Comparison of ENCODE assay signal across 24 cellular contexts in genomic region chr16:84864266-84864955, GRCh38. TPM values are rescaled to one million over a fixed set of nuclear protein-coding genes. Genes with fewer than 3 reads are reported as not detected.
A peak's percentile ranks its signal among the peaks of the same experiment; 100 is the strongest.
DNase-seq lines count a peak whose midpoint lies in the region; ATAC-seq and TF ChIP-seq lines count a peak whose summit lies in the region.
"Had no signal": no experiment of that assay in that cellular context is flagged by ENCODE, and none has a peak within 500 bp of the region (broad histone marks: within the 10 kb centered on the region; RNA-seq: fewer than 3 reads in every experiment).

No MANE protein-coding gene starts in this region.

- H3K9me3 Mint-ChIP-seq in nephron = peaks cover 16% of the 10 kb centered on the region
- peaks cover 16% of the 10 kb centered on the region for H3K9me3 Mint-ChIP-seq in activated CD4-positive, alpha-beta memory T cell treated with anti-CD3 and anti-CD28 coated beads for 36 hours
- H3K9me3 Mint-ChIP-seq in activated T-cell treated with anti-CD3 and anti-CD28 coated beads, Interleukin-2, amount 50 U/mL, for 4 hours = peaks cover 12% of the 10 kb centered on the region

- peak overlapping the region in 2 of 3 experiments; percentile 28 to 46 for H3K27ac Mint-ChIP-seq in nephron
- no peak overlapping the region for H3K27ac Mint-ChIP-seq in activated CD4-positive, alpha-beta memory T cell treated with anti-CD3 and anti-CD28 coated beads for 36 hours
- H3K27ac Mint-ChIP-seq: activated naive CD4-positive, alpha-beta T cell treated with anti-CD3 and anti-CD28 coated beads, Interleukin-2, amount 50 U/mL, for 24 hours; memory B cell; naive thymus-derived CD4-positive, alpha-beta T cell; stimulated activated naive CD8-positive, alpha-beta T cell treated with anti-CD3 and anti-CD28 coated beads, Interleukin-15, Interleukin-2, amounts not matched to agents 100 ng/mL and 50 ng/mL, for 24 hours had no signal

- H3K4me1 ChIP-seq in right atrium auricular region = no peaks in the 10 kb centered on the region
- H3K4me1 ChIP-seq: A549, spleen, upper lobe of left lung had no signal

- H3K27me3 ChIP-seq in right atrium auricular region = no peaks in the 10 kb centered on the region
- H3K27me3 ChIP-seq: upper lobe of left lung had no signal

- in situ Hi-C loops in SK-MEL-5 (cut with HindIII; ENCODE audit: low pct_unique_long_range_greater_than_20kb, low sequenced_read_pairs) = no loop called here

- ATAC-seq in left ventricle myocardium superior (peak; percentile 33), GM18520 (IDR thresholded peaks at IDR 0.05; ENCODE audit: unreplicated experiment) (no peak)
- ATAC-seq in activated T-cell treated with anti-CD3 and anti-CD28 coated beads, Interleukin-2, amount 50 U/mL, for 4 hours = no peak
- ATAC-seq: naive thymus-derived CD4-positive, alpha-beta T cell had no signal

- peaks cover 11% of the 10 kb centered on the region for H3K27me3 Mint-ChIP-seq in nephron (ENCODE audit: low read depth)
- no peaks in the 10 kb centered on the region for H3K27me3 Mint-ChIP-seq in activated CD4-positive, alpha-beta memory T cell treated with anti-CD3 and anti-CD28 coated beads for 36 hours
- H3K27me3 Mint-ChIP-seq in activated T-cell treated with anti-CD3 and anti-CD28 coated beads, Interleukin-2, amount 50 U/mL, for 4 hours (ENCODE audit: low read depth) = peaks cover 2% of the 10 kb centered on the region
- H3K27me3 Mint-ChIP-seq: activated naive CD4-positive, alpha-beta T cell treated with anti-CD3 and anti-CD28 coated beads, Interleukin-2, amount 50 U/mL, for 24 hours; stimulated activated naive CD8-positive, alpha-beta T cell treated with anti-CD3 and anti-CD28 coated beads, Interleukin-15, Interleukin-2, amounts not matched to agents 100 ng/mL and 50 ng/mL, for 24 hours had no signal

- no peak overlapping the region for H3K4me3 ChIP-seq in right atrium auricular region
- H3K4me3 ChIP-seq: A549, spleen, upper lobe of left lung had no signal

- H3K36me3 ChIP-seq in right atrium auricular region = peaks cover 47% of the 10 kb centered on the region

- H3K36me3 Mint-ChIP-seq in nephron (ENCODE audit: low read depth) = peaks cover 34% of the 10 kb centered on the region
- H3K36me3 Mint-ChIP-seq in activated CD4-positive, alpha-beta memory T cell treated with anti-CD3 and anti-CD28 coated beads for 36 hours = peaks cover 6% of the 10 kb centered on the region
- peaks cover 7% of the 10 kb centered on the region for H3K36me3 Mint-ChIP-seq in activated T-cell treated with anti-CD3 and anti-CD28 coated beads, Interleukin-2, amount 50 U/mL, for 4 hours (ENCODE audit: insufficient read depth)
- H3K36me3 Mint-ChIP-seq: activated naive CD4-positive, alpha-beta T cell treated with anti-CD3 and anti-CD28 coated beads, Interleukin-2, amount 50 U/mL, for 24 hours had no signal

- POLR2A ChIA-PET in activated CD4-positive, alpha-beta memory T cell treated with anti-CD3 and anti-CD28 coated beads for 36 hours (lab: Charles Lee) = interaction anchor here (0.6 to 0.7 kb wide), 2 partner anchors 23 to 294 kb away, joined by 3 read pairs; no protein-coding TSS in a partner anchor

- intact Hi-C loops in left ventricle myocardium superior (cut with micrococcal nuclease) = no loop called here
- intact Hi-C loops in activated CD4-positive, alpha-beta memory T cell treated with anti-CD3 and anti-CD28 coated beads for 36 hours (cut with micrococcal nuclease) = no loop called here

- H3K27ac ChIP-seq in right atrium auricular region = no peak overlapping the region
- H3K27ac ChIP-seq: A549, C4-2B, spleen, upper lobe of left lung had no signal

- no peak for TF ChIP-seq CTCF in right atrium auricular region (IDR thresholded peaks at IDR 0.05)
- no peak for TF ChIP-seq CTCF in nephron (IDR thresholded peaks at IDR 0.05; ENCODE audit: unreplicated experiment in 3 of 3)

- peaks cover 0 to 10% of the 10 kb centered on the region in 2 donors for H3K9me3 ChIP-seq in right atrium auricular region

- peak overlapping the region in 1 of 3 experiments; percentile 6 for H3K4me3 Mint-ChIP-seq in nephron
- H3K4me3 Mint-ChIP-seq in activated CD4-positive, alpha-beta memory T cell treated with anti-CD3 and anti-CD28 coated beads for 36 hours = no peak overlapping the region
- H3K4me3 Mint-ChIP-seq in activated T-cell treated with anti-CD3 and anti-CD28 coated beads, Interleukin-2, amount 50 U/mL, for 4 hours = no peak overlapping the region
- H3K4me3 Mint-ChIP-seq: activated naive CD4-positive, alpha-beta T cell treated with anti-CD3 and anti-CD28 coated beads, Interleukin-2, amount 50 U/mL, for 24 hours; memory B cell; naive thymus-derived CD4-positive, alpha-beta T cell; stimulated activated naive CD8-positive, alpha-beta T cell treated with anti-CD3 and anti-CD28 coated beads, Interleukin-15, Interleukin-2, amounts not matched to agents 100 ng/mL and 50 ng/mL, for 24 hours had no signal

- CTCF ChIA-PET in activated CD4-positive, alpha-beta memory T cell treated with anti-CD3 and anti-CD28 coated beads for 36 hours (lab: Charles Lee) = interaction anchor here (0.6 kb wide), 1 partner anchor 1634 kb away, joined by 3 read pairs; no protein-coding TSS in a partner anchor

- peaks cover 37% of the 10 kb centered on the region for H3K4me1 Mint-ChIP-seq in nephron
- no peaks in the 10 kb centered on the region for H3K4me1 Mint-ChIP-seq in activated CD4-positive, alpha-beta memory T cell treated with anti-CD3 and anti-CD28 coated beads for 36 hours (ENCODE audit: low read depth)
- no peaks in the 10 kb centered on the region for H3K4me1 Mint-ChIP-seq in activated T-cell treated with anti-CD3 and anti-CD28 coated beads, Interleukin-2, amount 50 U/mL, for 4 hours (ENCODE audit: low read depth)
- H3K4me1 Mint-ChIP-seq: activated naive CD4-positive, alpha-beta T cell treated with anti-CD3 and anti-CD28 coated beads, Interleukin-2, amount 50 U/mL, for 24 hours; memory B cell; naive thymus-derived CD4-positive, alpha-beta T cell had no signal

- peak; percentile 17 for DNase-seq in left ventricle myocardium superior
- DNase-seq in right atrium auricular region (ENCODE audit: low spot score) = no peak
- peak; percentile 94 for DNase-seq in SK-MEL-5 (ENCODE audit: low read depth, low spot score)
- DNase-seq in retina = no peak
- no peak for DNase-seq in activated CD4-positive, alpha-beta memory T cell treated with anti-CD3 and anti-CD28 coated beads for 36 hours
- no peak for DNase-seq in activated T-cell treated with anti-CD3 and anti-CD28 coated beads, Interleukin-2, amount 50 U/mL, for 4 hours
- DNase-seq: activated CD4-positive, CD25-positive, alpha-beta regulatory T cell treated with anti-CD3 and anti-CD28 coated beads, Interleukin-2, amount 50 U/mL, for 72 hours; activated CD8-positive, alpha-beta memory T cell treated with anti-CD3 and anti-CD28 coated beads for 24 hours; aorta; central memory CD4-positive, alpha-beta T cell; kidney; naive thymus-derived CD4-positive, alpha-beta T cell; NCI-H1436; NCI-H345; spleen; stimulated activated CD4-positive, alpha-beta T cell treated with anti-CD3 and anti-CD28 coated beads, Interleukin-4, amount 100 ng/mL, for 24 hours; upper lobe of left lung had no signal

RNA-seq across cellular contexts. Expression of gene CRISPLD2, which starts 44.6 kb away (rescaled TPM):
- total RNA-seq in left ventricle myocardium superior (29.1 TPM), right atrium auricular region (10 to 100 TPM; 58.4 to 76.4 TPM)
- 0.40 TPM in 2 replicates for total RNA-seq in SK-MEL-5 (2014; rRNA removed; shearing (Covaris generic))
- polyA plus RNA-seq in SK-MEL-5 (2015; cell fraction: cytosol; rRNA removed) = 0.23 and 1.5 TPM in 2 replicates
- 0.07 and 0.24 TPM in 2 replicates for polyA plus RNA-seq in SK-MEL-5 (2015; cell fraction: nucleus; rRNA removed)
- total RNA-seq in activated CD4-positive, alpha-beta memory T cell treated with anti-CD3 and anti-CD28 coated beads for 36 hours = under 1 TPM; 0.19 to 0.41 TPM
- under 1 TPM; 0.11 to 0.57 (median 0.46) TPM for total RNA-seq in activated T-cell treated with anti-CD3 and anti-CD28 coated beads, Interleukin-2, amount 50 U/mL, for 4 hours

Comparison
In these comparisons a context has a peak if more than half of its experiments do, and no peak if none do; other contexts are left out.
1. DNase-seq: peak in left ventricle myocardium superior (single experiment) and SK-MEL-5 (single experiment); none in right atrium auricular region (single experiment), retina (single experiment), activated CD4-positive, alpha-beta memory T cell treated with anti-CD3 and anti-CD28 coated beads for 36 hours (single experiment) and activated T-cell treated with anti-CD3 and anti-CD28 coated beads, Interleukin-2, amount 50 U/mL, for 4 hours (single experiment).
2. RNA of gene CRISPLD2, which starts 44.6 kb away (total RNA-seq): 58.4 to 76.4 TPM in right atrium auricular region and 29.1 TPM in left ventricle myocardium superior (single experiment); 0.11 to 0.57 TPM in activated T-cell treated with anti-CD3 and anti-CD28 coated beads, Interleukin-2, amount 50 U/mL, for 4 hours, 0.19 to 0.41 TPM in activated CD4-positive, alpha-beta memory T cell treated with anti-CD3 and anti-CD28 coated beads for 36 hours and 0.40 TPM in SK-MEL-5; every median in the first group is over 10 times any median in the second.